ENCODE assay signal across 9 cellular contexts in genomic region chr1:203794764-203795381, GRCh38. TPM values are rescaled to one million over a fixed set of nuclear protein-coding genes. Genes with fewer than 3 reads are reported as not detected.
A peak's percentile ranks its signal among the peaks of the same experiment; 100 is the strongest.
DNase-seq lines count a peak whose midpoint lies in the region; ATAC-seq and TF ChIP-seq lines count a peak whose summit lies in the region.
"Had no signal": no experiment of that assay in that cellular context is flagged by ENCODE, and none has a peak within 500 bp of the region (broad histone marks: within the 10 kb centered on the region; RNA-seq: fewer than 3 reads in every experiment).

No MANE protein-coding gene starts in this region.

- H3K4me1 ChIP-seq in mammary epithelial cell (ENCODE audit: insufficient read depth, low read length): peaks cover 25% of the 10 kb centered on the region
- peaks cover 22% of the 10 kb centered on the region for H3K4me1 ChIP-seq in mucosa of descending colon (ENCODE audit: low read depth)
- peaks cover 40% of the 10 kb centered on the region for H3K4me1 ChIP-seq in vagina

- peaks cover 42% of the 10 kb centered on the region for H3K4me1 Mint-ChIP-seq in stimulated activated naive CD8-positive, alpha-beta T cell treated with anti-CD3 and anti-CD28 coated beads, Interleukin-15, Interleukin-2, amounts not matched to agents 100 ng/mL and 50 ng/mL, for 24 hours (ENCODE audit: low read depth)

- CTCF ChIA-PET in mammary epithelial cell (lab: Charles Lee; ENCODE audit: low non-redundant PET): no interaction called here

- TF ChIP-seq CTCF in mammary epithelial cell (conservative IDR thresholded peaks at IDR 0.05 in 1 of 2, IDR thresholded peaks at IDR 0.05 in 1 of 2; ENCODE audit: extremely low read depth in 1 of 2, insufficient read depth in 1 of 2, low read depth in 1 of 2, low read length in 2 of 2) (no peak), mucosa of descending colon (IDR thresholded peaks at IDR 0.05) (no peak), vagina (IDR thresholded peaks at IDR 0.05) (no peak)

- H3K4me2 ChIP-seq in mammary epithelial cell (ENCODE audit: insufficient read depth, low read depth, low read length): peak overlapping the region; percentile 70

- no peak for DNase-seq in stimulated activated naive CD8-positive, alpha-beta T cell treated with anti-CD3 and anti-CD28 coated beads, Interleukin-15, Interleukin-2, amounts not matched to agents 100 U/mL and 50 U/mL, for 24 hours
- no peak for DNase-seq in mammary epithelial cell
- DNase-seq in mucosa of descending colon: peak in 1 of 3 donors; percentile 56
- no peak for DNase-seq in vagina (ENCODE audit: extremely low spot score in 2 of 2)
- DNase-seq in activated gamma-delta T cell treated with Interleukin-2 at 50 U/mL for 16 hours: no peak
- no peak for DNase-seq in stimulated activated naive CD4-positive, alpha-beta T cell treated with Interleukin-2 at 50 U/mL for 16 hours (lab: John Stamatoyannopoulos, UW)

- H3K9me3 Mint-ChIP-seq in stimulated activated naive CD8-positive, alpha-beta T cell treated with anti-CD3 and anti-CD28 coated beads, Interleukin-15, Interleukin-2, amounts not matched to agents 100 ng/mL and 50 ng/mL, for 24 hours: peaks cover 8% of the 10 kb centered on the region

- H3K9ac ChIP-seq in mammary epithelial cell (ENCODE audit: insufficient read depth, low read length): peak overlapping the region; percentile 65

- H3K36me3 Mint-ChIP-seq in stimulated activated naive CD8-positive, alpha-beta T cell treated with anti-CD3 and anti-CD28 coated beads, Interleukin-15, Interleukin-2, amounts not matched to agents 100 ng/mL and 50 ng/mL, for 24 hours (ENCODE audit: low read depth): peaks cover 36% of the 10 kb centered on the region

- H3K79me2 ChIP-seq in mammary epithelial cell (ENCODE audit: insufficient read depth, low read length): peaks cover 40% of the 10 kb centered on the region

- peak overlapping the region; percentile 94 for H3K27ac ChIP-seq in mammary epithelial cell (ENCODE audit: insufficient read depth, low read depth, low read length)
- H3K27ac ChIP-seq in vagina: peak overlapping the region; percentile 98

- dilution Hi-C loops in mammary epithelial cell (cut with HindIII; ENCODE audit: low sequenced_read_pairs): loop anchor here (5.0 kb wide), 2 partner anchors 53 to 143 kb away; no protein-coding TSS in a partner anchor

- peak overlapping the region; percentile 96 for H3K27ac Mint-ChIP-seq in stimulated activated naive CD8-positive, alpha-beta T cell treated with anti-CD3 and anti-CD28 coated beads, Interleukin-15, Interleukin-2, amounts not matched to agents 100 ng/mL and 50 ng/mL, for 24 hours

- intact Hi-C loops in mammary epithelial cell (cut with micrococcal nuclease) (loop anchor here (1.0 to 5.0 kb wide), 3 partner anchors 26 to 233 kb away; no protein-coding TSS in a partner anchor), mucosa of descending colon (cut with DNase I, micrococcal nuclease) (no loop called here), vagina (cut with DNase I) (no loop called here)

- WGBS in mammary epithelial cell (ENCODE audit: low coverage, missing lambda C conversion rate): 66% methylated on average over 16 of the region's 17 CpGs

- no peak for ATAC-seq in stimulated activated naive CD8-positive, alpha-beta T cell treated with anti-CD3 and anti-CD28 coated beads, Interleukin-15, Interleukin-2, amounts not matched to agents 100 U/mL and 50 U/mL, for 24 hours
- ATAC-seq in mucosa of descending colon (no peak), HG02970 (IDR thresholded peaks at IDR 0.05; ENCODE audit: low FRiP score, unreplicated experiment) (no peak)

- H3K36me3 ChIP-seq in mammary epithelial cell (ENCODE audit: insufficient read depth, low read length): peaks cover 6% of the 10 kb centered on the region
- H3K36me3 ChIP-seq in mucosa of descending colon (ENCODE audit: low read depth): no peaks in the 10 kb centered on the region
- no peaks in the 10 kb centered on the region for H3K36me3 ChIP-seq in vagina

- no peak for TF ChIP-seq POLR2A in vagina (IDR thresholded peaks at IDR 0.05)

- in situ Hi-C loops in mammary epithelial cell (cut with MboI; ENCODE audit: low sequenced_read_pairs in 2 of 2): loop anchor here in 1 of 2 donors (10.0 kb wide), 1 partner anchor 90 kb away; no protein-coding TSS in a partner anchor

- H3K27me3 Mint-ChIP-seq in stimulated activated naive CD8-positive, alpha-beta T cell treated with anti-CD3 and anti-CD28 coated beads, Interleukin-15, Interleukin-2, amounts not matched to agents 100 ng/mL and 50 ng/mL, for 24 hours: no peaks in the 10 kb centered on the region

- H4K20me1 ChIP-seq in mammary epithelial cell (ENCODE audit: insufficient read depth, low read length): peaks cover 8% of the 10 kb centered on the region

- BruUV-seq in mammary epithelial cell (replicated peaks; lab: Mats Ljungman, UMichigan): TSS peak; percentile 66

- peak overlapping the region; percentile 40 for H2AFZ ChIP-seq in mammary epithelial cell (ENCODE audit: low read depth, low read length)

- H3K9me3 ChIP-seq in mammary epithelial cell (replicated peaks; ENCODE audit: insufficient read depth, low read length) (no peaks in the 10 kb centered on the region), mucosa of descending colon (no peaks in the 10 kb centered on the region), vagina (no peaks in the 10 kb centered on the region)

- H3K4me3 ChIP-seq in mammary epithelial cell (replicated peaks in 1 of 3; ENCODE audit: insufficient read depth in 1 of 3, low read depth in 2 of 3, low read length in 3 of 3) (peak overlapping the region; percentile 46 to 73 (median 67)), mucosa of descending colon (peak overlapping the region; percentile 57), vagina (peak overlapping the region; percentile 71 to 73)

- peak overlapping the region; percentile 94 for H3K4me3 Mint-ChIP-seq in stimulated activated naive CD8-positive, alpha-beta T cell treated with anti-CD3 and anti-CD28 coated beads, Interleukin-15, Interleukin-2, amounts not matched to agents 100 ng/mL and 50 ng/mL, for 24 hours

- H3K27me3 ChIP-seq in mammary epithelial cell (ENCODE audit: insufficient read depth, low read length) (no peaks in the 10 kb centered on the region), vagina (no peaks in the 10 kb centered on the region)

RNA-seq across cellular contexts. Expression of gene ZBED6, which starts 0.6 kb away (rescaled TPM):
- 10 to 100 TPM; 28.8 to 32.3 TPM for total RNA-seq in mammary epithelial cell
- polyA plus RNA-seq in mammary epithelial cell: 7.8 TPM
- polyA minus RNA-seq in mammary epithelial cell: 17.1 TPM
- 10 to 100 TPM; 23.9 to 33.7 (median 27.2) TPM for total RNA-seq in mucosa of descending colon
- 19.9 TPM for total RNA-seq in vagina

RNA-seq across cellular contexts. Expression of gene ZC3H11A, which starts 0.6 kb away (rescaled TPM):
- total RNA-seq in mammary epithelial cell (10 to 100 TPM; 77.7 to 91.5 TPM), mucosa of descending colon (10 to 100 TPM; 60.6 to 91.9 (median 61.4) TPM), vagina (111 TPM)
- polyA plus RNA-seq in mammary epithelial cell: 51.4 TPM
- 84.6 TPM for polyA minus RNA-seq in mammary epithelial cell

RNA-seq across cellular contexts. Expression of gene LAX1, which starts 29.9 kb away (rescaled TPM):
- total RNA-seq in mammary epithelial cell (under 1 TPM in 1 of 2 donors, not detected in 1; 0.17 TPM), mucosa of descending colon (1 to 10 TPM; 1.1 to 2.6 (median 1.5) TPM), vagina (0.49 TPM)
- 0.01 TPM for polyA plus RNA-seq in mammary epithelial cell
- polyA minus RNA-seq in mammary epithelial cell: not detected
- total RNA-seq: HT1080 had no signal
